ENCODE assay signal across 8 cellular contexts in the genomic region with DNA sequence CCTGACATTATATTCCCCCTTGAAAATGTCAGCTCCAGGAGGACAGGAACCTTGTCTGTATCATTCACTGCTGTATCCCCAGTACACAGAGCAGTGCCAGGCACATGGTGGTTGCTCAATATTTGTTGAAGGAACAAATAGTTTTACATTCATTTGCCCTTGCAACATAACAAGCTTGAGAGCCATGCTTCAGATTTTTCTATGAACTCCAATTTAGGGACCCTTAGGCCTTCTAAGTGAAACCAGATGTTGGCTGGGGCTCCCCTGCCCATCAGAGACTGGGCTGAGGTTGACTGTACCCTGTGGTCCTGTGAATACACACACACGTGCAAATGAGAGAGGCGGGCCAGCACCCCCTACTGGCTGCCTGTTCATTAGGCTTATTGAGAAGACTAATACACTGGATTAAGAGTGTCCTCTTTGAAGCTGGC.
DNase-seq lines count a peak whose midpoint lies in the region; ATAC-seq, FAIRE-seq and TF ChIP-seq lines count a peak whose summit lies in the region.

No MANE protein-coding gene starts in this region.

- no peaks in the 10 kb centered on the region for H3K27me3 ChIP-seq in kidney epithelial cell (ENCODE audit: control insufficient read depth, insufficient read depth, low read length)

- H3K4me3 ChIP-seq in WI38 (ENCODE audit: low read depth, low read length): no peak overlapping the region
- no peak overlapping the region for H3K4me3 ChIP-seq in kidney epithelial cell (ENCODE audit: low read depth, low read length)

- ATAC-seq in HG02870 (IDR thresholded peaks at IDR 0.05; ENCODE audit: unreplicated experiment): peak; percentile 75

- DNase-seq in GM04504 (ENCODE audit: low read depth) (peak; percentile 59), kidney epithelial cell (ENCODE audit: low read depth) (no peak), NCI-H2029 treated with DMSO at 0.1 percent for 48 hours (lab: John Stamatoyannopoulos, UW) (no peak), NCI-H128 (lab: John Stamatoyannopoulos, UW; ENCODE audit: unreplicated experiment) (no peak), GM12892 (ENCODE audit: insufficient read length) (no peak)
- no peak for DNase-seq in activated CD8-positive, alpha-beta memory T cell treated with anti-CD3 and anti-CD28 coated beads, Interleukin-2, amount 50 U/mL, for 48 hours

- FAIRE-seq in GM12892 (lab: Jason Lieb, UNC): no peak

- H3K36me3 ChIP-seq in kidney epithelial cell (ENCODE audit: control insufficient read depth, insufficient read depth, low read length): no peaks in the 10 kb centered on the region

- TF ChIP-seq CTCF in WI38 (IDR thresholded peaks at IDR 0.05; ENCODE audit: low read depth, low read length) (peak; percentile 54), kidney epithelial cell (IDR thresholded peaks at IDR 0.05; ENCODE audit: insufficient read depth, low read length, poor library complexity, severe bottlenecking) (peak; percentile 59)

- no peak for TF ChIP-seq POLR2A in GM12892 (IDR thresholded peaks at IDR 0.05; ENCODE audit: low read depth, low read length)
